In genomic region chr15:64264511-64264910, GRCh38 we compare ENCODE assay signal across 16 cellular contexts.
DNase-seq lines count a peak whose midpoint lies in the region; ATAC-seq, FAIRE-seq and TF ChIP-seq lines count a peak whose summit lies in the region.
"Had no signal": no experiment of that assay in that cellular context is flagged by ENCODE, and none has a peak within 500 bp of the region (broad histone marks: within the 10 kb centered on the region; RNA-seq: fewer than 3 reads in every experiment).

No MANE protein-coding gene starts in this region.

- no peak overlapping the region for H3K4me3 ChIP-seq in fibroblast of mammary gland (ENCODE audit: control insufficient read depth, low read depth, low read length)
- H3K4me3 ChIP-seq: BLaER1 treated with 17β-estradiol and CSF1 and Interleukin-3, amounts not matched to agents 10 nM and 100 nM; GM23248 had no signal

- H3K4me3 Mint-ChIP-seq in activated CD4-positive, alpha-beta T cell treated with anti-CD3 and anti-CD28 coated beads, Interleukin-2, amount 10 ng/mL, durations not matched to agents 24 days and 14 days = no peak overlapping the region
- H3K4me3 Mint-ChIP-seq: CD4-positive, CD25-positive, alpha-beta regulatory T cell had no signal

- peaks cover 24% of the 10 kb centered on the region for H3K9me3 Mint-ChIP-seq in activated CD4-positive, alpha-beta T cell treated with anti-CD3 and anti-CD28 coated beads, Interleukin-2, amount 10 ng/mL, durations not matched to agents 24 days and 14 days

- H3K27ac Mint-ChIP-seq in activated CD4-positive, alpha-beta T cell treated with anti-CD3 and anti-CD28 coated beads, Interleukin-2, amount 10 ng/mL, durations not matched to agents 24 days and 14 days = peak overlapping the region; percentile 59

- ATAC-seq in HG02852 (IDR thresholded peaks at IDR 0.05; ENCODE audit: unreplicated experiment) = no peak
- ATAC-seq: HepG2 had no signal

- intact Hi-C loops in activated CD4-positive, alpha-beta T cell treated with anti-CD3 and anti-CD28 coated beads, Interleukin-2, amount 10 ng/mL, durations not matched to agents 24 days and 14 days (cut with micrococcal nuclease) = no loop called here

- TF ChIP-seq CTCF in fibroblast of mammary gland (conservative IDR thresholded peaks at IDR 0.05; ENCODE audit: control insufficient read depth, insufficient read depth, low read depth, low read length) = no peak

- peaks cover 44% of the 10 kb centered on the region for H3K36me3 Mint-ChIP-seq in activated CD4-positive, alpha-beta T cell treated with anti-CD3 and anti-CD28 coated beads, Interleukin-2, amount 10 ng/mL, durations not matched to agents 24 days and 14 days (ENCODE audit: low read depth)

- no peak for DNase-seq in activated CD4-positive, alpha-beta T cell treated with anti-CD3 and anti-CD28 coated beads, Interleukin-2, amount 10 ng/mL, durations not matched to agents 24 days and 14 days
- DNase-seq in activated CD4-positive, alpha-beta T cell treated with anti-CD3 and anti-CD28 coated beads, Interleukin-2, amount 50 U/mL, for 48 hours = no peak
- peak; percentile 25 for DNase-seq in COLO829 (ENCODE audit: low spot score)
- peak; percentile 40 for DNase-seq in fibroblast of mammary gland (ENCODE audit: low read depth)
- DNase-seq in urothelium cell line (ENCODE audit: low spot score) = no peak
- no peak for DNase-seq in NOMO-1 (lab: John Stamatoyannopoulos, UW; ENCODE audit: unreplicated experiment in 2 of 2)
- DNase-seq: AML-193; Calu3; CD4-positive, CD25-positive, alpha-beta regulatory T cell; DMS 273 treated with DMSO at 0.1 percent for 48 hours had no signal

- no peaks in the 10 kb centered on the region for H3K27me3 Mint-ChIP-seq in activated CD4-positive, alpha-beta T cell treated with anti-CD3 and anti-CD28 coated beads, Interleukin-2, amount 10 ng/mL, durations not matched to agents 24 days and 14 days
- H3K27me3 Mint-ChIP-seq: CD4-positive, CD25-positive, alpha-beta regulatory T cell had no signal

- FAIRE-seq in urothelium cell line (lab: Jason Lieb, UNC) = peak; percentile 67
- FAIRE-seq: H54, HepG2, HTR-8/SVneo had no signal

- peaks cover 31% of the 10 kb centered on the region for H3K4me1 Mint-ChIP-seq in activated CD4-positive, alpha-beta T cell treated with anti-CD3 and anti-CD28 coated beads, Interleukin-2, amount 10 ng/mL, durations not matched to agents 24 days and 14 days

Comparison
In these comparisons a context has a peak if more than half of its experiments do, and no peak if none do; other contexts are left out.
1. DNase-seq: peak in COLO829 (single experiment) and fibroblast of mammary gland (single experiment); none in activated CD4-positive, alpha-beta T cell treated with anti-CD3 and anti-CD28 coated beads, Interleukin-2, amount 10 ng/mL, durations not matched to agents 24 days and 14 days (single experiment), activated CD4-positive, alpha-beta T cell treated with anti-CD3 and anti-CD28 coated beads, Interleukin-2, amount 50 U/mL, for 48 hours (0 of 2), urothelium cell line (single experiment) and NOMO-1 (0 of 2).